10 cellular contexts compared by ENCODE assay signal in the genomic region with DNA sequence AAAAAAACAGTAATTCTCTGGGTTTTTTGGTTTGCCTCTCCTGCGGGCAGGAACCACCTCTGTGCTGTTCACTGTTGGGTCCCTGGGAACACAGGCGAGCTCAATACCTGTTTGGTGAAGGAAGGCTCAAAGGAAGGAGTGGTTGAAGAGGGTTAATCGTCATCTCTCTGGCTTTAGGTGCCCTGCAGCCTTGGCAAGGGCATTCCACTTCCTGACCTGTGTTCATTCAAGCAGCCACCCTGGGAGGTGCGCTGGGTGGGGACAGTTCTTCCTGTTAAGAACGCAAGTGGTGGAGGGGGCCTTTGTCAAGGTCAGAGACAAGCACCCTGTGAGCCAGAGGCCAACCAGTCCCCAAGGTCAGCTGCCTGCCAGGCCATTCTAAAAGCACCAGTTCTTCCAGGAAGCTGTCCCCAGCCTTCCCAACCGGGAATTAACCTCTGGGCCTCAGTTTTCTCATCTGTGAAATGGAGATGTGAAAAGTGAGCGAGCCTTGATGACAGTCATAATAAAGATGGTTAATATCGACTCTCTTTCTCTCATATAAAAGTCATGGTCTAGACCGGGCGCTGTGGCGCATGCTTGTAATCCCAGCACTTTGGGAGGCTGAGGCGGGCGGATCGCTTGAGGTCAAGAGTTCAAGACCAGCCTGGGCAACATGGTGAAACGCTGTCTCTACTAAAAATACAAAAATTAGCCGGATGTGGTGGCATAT. TPM values are rescaled to one million over a fixed set of nuclear protein-coding genes. Genes with fewer than 3 reads are reported as not detected.
A peak's percentile ranks its signal among the peaks of the same experiment; 100 is the strongest.
DNase-seq lines count a peak whose midpoint lies in the region; TF ChIP-seq lines count a peak whose summit lies in the region.
"Had no signal": no experiment of that assay in that cellular context is flagged by ENCODE, and none has a peak within 500 bp of the region (broad histone marks: within the 10 kb centered on the region; RNA-seq: fewer than 3 reads in every experiment).

No MANE protein-coding gene starts in this region.

- no peaks in the 10 kb centered on the region for H3K9me3 ChIP-seq in hepatocyte (ENCODE audit: low read depth)
- no peaks in the 10 kb centered on the region for H3K9me3 ChIP-seq in thymus (ENCODE audit: control insufficient read depth)
- H3K9me3 ChIP-seq: HAP-1 had no signal

- H3K9me2 ChIP-seq in hepatocyte (replicated peaks; ENCODE audit: insufficient read depth), result no peaks in the 10 kb centered on the region

- 94% methylated on average over 16 of the region's 16 CpGs for WGBS in hepatocyte (ENCODE audit: low lambda C conversion rate, missing lambda C conversion rate)
- 72% methylated on average over 16 of the region's 16 CpGs for whole genome bisulfite sequencing in thymus

- H3K36me3 ChIP-seq in hepatocyte (replicated peaks; ENCODE audit: insufficient read depth, low read depth) (no peaks in the 10 kb centered on the region), thymus (ENCODE audit: control insufficient read depth, insufficient read depth) (no peaks in the 10 kb centered on the region)

- H4K20me1 ChIP-seq in hepatocyte (ENCODE audit: insufficient read depth, poor library complexity, severe bottlenecking), result peaks cover 3% of the 10 kb centered on the region

- H3K4me3 ChIP-seq in hepatocyte (no peak overlapping the region), thymus (ENCODE audit: low read length) (no peak overlapping the region)
- H3K4me3 ChIP-seq: HAP-1 had no signal

- H3K4me1 ChIP-seq in hepatocyte (ENCODE audit: insufficient read depth) (peaks cover 3% of the 10 kb centered on the region), thymus (ENCODE audit: control insufficient read depth, insufficient read depth, low read length) (peaks cover 48% of the 10 kb centered on the region)

- TF ChIP-seq CTCF in hepatocyte (IDR thresholded peaks at IDR 0.05; ENCODE audit: poor library complexity), result no peak

- H3K79me2 ChIP-seq in hepatocyte, result peaks cover 59% of the 10 kb centered on the region

- DNase-seq in activated gamma-delta T cell treated with Interleukin-2 at 50 U/mL for 16 hours, result peak; percentile 61
- DNase-seq in activated gamma-delta T cell (lab: John Stamatoyannopoulos, UW), result no peak
- peak; percentile 56 to 60 for DNase-seq in activated T-cell treated with anti-CD3 and anti-CD28 coated beads, Interleukin-2, amount 50 U/mL, for 48 hours
- no peak for DNase-seq in hepatocyte (ENCODE audit: low spot score)
- DNase-seq in HPDE6-E6E7 (ENCODE audit: extremely low spot score), result no peak
- no peak for DNase-seq in RKO (ENCODE audit: low spot score)
- DNase-seq in OCI-M2 (lab: John Stamatoyannopoulos, UW; ENCODE audit: unreplicated experiment), result no peak
- DNase-seq: NCI-H524 had no signal

- H3K27me3 ChIP-seq in hepatocyte (no peaks in the 10 kb centered on the region), thymus (ENCODE audit: control insufficient read depth, insufficient read depth) (no peaks in the 10 kb centered on the region)

- H3K4me2 ChIP-seq in hepatocyte, result no peak overlapping the region

- no peak overlapping the region for H2AFZ ChIP-seq in hepatocyte

- H3K27ac ChIP-seq in hepatocyte (peak overlapping the region; percentile 59), thymus (ENCODE audit: low read depth) (peak overlapping the region; percentile 9)

RNA-seq across cellular contexts. Expression of gene RHOF, which starts 6.3 kb away (rescaled TPM):
- 38.7 and 45.3 TPM in 2 replicates for total RNA-seq in hepatocyte
- polyA plus RNA-seq in hepatocyte, result 40.4 and 43.6 TPM in 2 replicates
- 12.9 TPM for polyA plus RNA-seq in thymus

RNA-seq across cellular contexts. Expression of gene SETD1B, which starts 16.6 kb away (rescaled TPM):
- 2.7 and 3.8 TPM in 2 replicates for total RNA-seq in hepatocyte
- polyA plus RNA-seq in hepatocyte (2.5 and 2.7 TPM in 2 replicates), thymus (11.8 TPM)

Comparison
In these comparisons a context has a peak if more than half of its experiments do, and no peak if none do; other contexts are left out.
1. DNase-seq: peak in activated gamma-delta T cell treated with Interleukin-2 at 50 U/mL for 16 hours (single experiment) and activated T-cell treated with anti-CD3 and anti-CD28 coated beads, Interleukin-2, amount 50 U/mL, for 48 hours (2 of 2); none in activated gamma-delta T cell (single experiment), hepatocyte (single experiment), HPDE6-E6E7 (single experiment), RKO (single experiment) and OCI-M2 (single experiment).